21 cellular contexts compared by ENCODE assay signal in the genomic region with DNA sequence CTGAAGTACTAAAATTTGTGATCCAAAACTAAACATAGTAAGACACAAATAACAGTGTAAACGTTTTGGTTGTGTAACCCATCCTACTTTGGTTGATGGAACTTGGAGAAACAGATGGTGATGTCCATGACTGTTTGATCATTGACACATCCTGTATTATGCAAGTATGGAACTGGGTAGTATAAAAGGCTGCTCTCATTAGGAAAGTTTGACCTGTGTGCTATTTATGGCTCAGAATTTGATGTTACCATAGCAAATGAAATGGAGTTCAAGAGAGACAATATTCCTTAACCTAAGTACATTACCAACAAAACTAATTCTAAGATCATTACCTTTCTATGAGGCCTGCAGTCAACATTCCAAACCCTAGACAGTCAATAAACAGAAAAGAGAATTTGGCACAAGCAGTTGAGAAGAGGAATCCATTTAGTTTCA. TPM values are rescaled to one million over a fixed set of nuclear protein-coding genes. Genes with fewer than 3 reads are reported as not detected.
A peak's percentile ranks its signal among the peaks of the same experiment; 100 is the strongest.
DNase-seq lines count a peak whose midpoint lies in the region; ATAC-seq and TF ChIP-seq lines count a peak whose summit lies in the region.
"Had no signal": no experiment of that assay in that cellular context is flagged by ENCODE, and none has a peak within 500 bp of the region (broad histone marks: within the 10 kb centered on the region; RNA-seq: fewer than 3 reads in every experiment).

No MANE protein-coding gene starts in this region.

- peak overlapping the region in 6 of 11 experiments; percentile 8 to 30 (median 22); a peak in 5 of 22 replicates for H3K4me2 ChIP-seq in BLaER1 treated with 17β-estradiol and CSF1 and Interleukin-3, amounts not matched to agents 10 nM and 100 nM
- peak overlapping the region; percentile 2; the same call in 1 of the 2 replicates for H3K4me2 ChIP-seq in IMR-90 (ENCODE audit: low read depth, low read length)

- H3K9me1 ChIP-seq in IMR-90 (ENCODE audit: insufficient read depth, low read length), result no peaks in the 10 kb centered on the region

- no CpG with 5 or more reads among the region's 1 CpG for WGBS in IMR-90 (ENCODE audit: extremely low coverage in 2 of 2, insufficient read length in 1 of 2), 2 experiments
- WGBS in thyroid gland, 2 donors, result 25 to 32% methylated on average over 1 of the region's 1 CpG

- TF ChIP-seq CTCF in IMR-90 (conservative IDR thresholded peaks at IDR 0.05; ENCODE audit: low read depth, low read length) (no peak), choroid plexus epithelial cell (conservative IDR thresholded peaks at IDR 0.05; ENCODE audit: low read depth, low read length) (no peak), thyroid gland (IDR thresholded peaks at IDR 0.05) (no peak)

- H2AK9ac ChIP-seq in IMR-90 (replicated peaks; ENCODE audit: low read depth, low read length, poor library complexity), result no peak overlapping the region

- H2BK15ac ChIP-seq in IMR-90 (ENCODE audit: low read depth, low read length), result no peak overlapping the region

- H2BK120ac ChIP-seq in IMR-90 (ENCODE audit: low read depth, low read length), result no peak overlapping the region

- H3K23ac ChIP-seq in IMR-90 (ENCODE audit: low read depth, low read length), result no peak overlapping the region

- H3K4me3 ChIP-seq in BLaER1 treated with 17β-estradiol and CSF1 and Interleukin-3, amounts not matched to agents 10 nM and 100 nM, result no peak overlapping the region
- no peak overlapping the region for H3K4me3 ChIP-seq in IMR-90 (ENCODE audit: insufficient read depth, low read depth, low read length)
- H3K4me3 ChIP-seq in choroid plexus epithelial cell (ENCODE audit: low read depth, low read length), result no peak overlapping the region
- no peak overlapping the region for H3K4me3 ChIP-seq in thyroid gland (replicated peaks in 1 of 3)
- H3K4me3 ChIP-seq: body of pancreas, transverse colon had no signal

- H2BK20ac ChIP-seq in IMR-90 (ENCODE audit: low read depth, low read length), result no peak overlapping the region

- no peaks in the 10 kb centered on the region for H4K20me1 ChIP-seq in BLaER1 treated with 17β-estradiol and CSF1 and Interleukin-3, amounts not matched to agents 10 nM and 100 nM
- no peaks in the 10 kb centered on the region for H4K20me1 ChIP-seq in IMR-90 (ENCODE audit: insufficient read depth, low read length)

- H2BK5ac ChIP-seq in IMR-90 (ENCODE audit: low read depth, low read length, poor library complexity, severe bottlenecking), result peak overlapping the region; percentile 55

- H4K8ac ChIP-seq in IMR-90 (ENCODE audit: low read depth in 2 of 2, low read length in 2 of 2), result no peak overlapping the region

- ATAC-seq in IMR-90 (ENCODE audit: low read depth) (peak; percentile 70), HG02852 (IDR thresholded peaks at IDR 0.05; ENCODE audit: unreplicated experiment) (no peak), HG03378 (IDR thresholded peaks at IDR 0.05; ENCODE audit: unreplicated experiment) (no peak)
- ATAC-seq: body of pancreas; left ventricle myocardium superior; stimulated activated effector memory CD8-positive, alpha-beta T cell treated with anti-CD3 and anti-CD28 coated beads, Interleukin-12 subunit alpha, Interleukin-12 subunit beta, amount 100 ng/mL, for 72 hours had no signal

- no peaks in the 10 kb centered on the region for H3K36me3 ChIP-seq in BLaER1 treated with 17β-estradiol and CSF1 and Interleukin-3, amounts not matched to agents 10 nM and 100 nM
- H3K36me3 ChIP-seq in IMR-90 (ENCODE audit: control insufficient read depth, insufficient read depth, low read length) (no peaks in the 10 kb centered on the region), thyroid gland (no peaks in the 10 kb centered on the region)
- H3K36me3 ChIP-seq: transverse colon had no signal

- no peak overlapping the region for H3K27ac Mint-ChIP-seq in activated CD4-positive, alpha-beta memory T cell treated with anti-CD3 and anti-CD28 coated beads for 36 hours
- H3K27ac Mint-ChIP-seq: CD4-positive, CD25-positive, alpha-beta regulatory T cell; stimulated activated effector memory CD8-positive, alpha-beta T cell treated with anti-CD3 and anti-CD28 coated beads, Interleukin-12 subunit alpha, Interleukin-12 subunit beta, amount 100 ng/mL, for 72 hours had no signal

- in situ Hi-C loops in IMR-90 (cut with MboI; ENCODE audit: low sequenced_read_pairs), result no loop called here

- intact Hi-C loops in IMR-90 (cut with micrococcal nuclease), result no loop called here
- intact Hi-C loops in activated CD4-positive, alpha-beta memory T cell treated with anti-CD3 and anti-CD28 coated beads for 36 hours (cut with micrococcal nuclease), result no loop called here
- intact Hi-C loops in thyroid gland (cut with DNase I), result no loop called here

- peaks cover 0 to 14% (median 6%) of the 10 kb centered on the region in 10 experiments; a peak in 13 of 20 replicates for H3K4me1 ChIP-seq in BLaER1 treated with 17β-estradiol and CSF1 and Interleukin-3, amounts not matched to agents 10 nM and 100 nM
- H3K4me1 ChIP-seq in IMR-90 (ENCODE audit: control insufficient read depth, insufficient read depth, low read length), result peaks cover 4% of the 10 kb centered on the region; the same call in 1 of the 2 replicates
- no peaks in the 10 kb centered on the region for H3K4me1 ChIP-seq in thyroid gland
- H3K4me1 ChIP-seq: body of pancreas, transverse colon had no signal

- H3K9me3 ChIP-seq in BLaER1 treated with 17β-estradiol and CSF1 and Interleukin-3, amounts not matched to agents 10 nM and 100 nM (replicated peaks in 1 of 11), result no peaks in the 10 kb centered on the region
- no peaks in the 10 kb centered on the region for H3K9me3 ChIP-seq in IMR-90 (ENCODE audit: control insufficient read depth, insufficient read depth, low read length)
- H3K9me3 ChIP-seq in thyroid gland, result no peaks in the 10 kb centered on the region
- H3K9me3 ChIP-seq: body of pancreas, transverse colon had no signal

- dilution Hi-C loops in IMR-90 (cut with HindIII; ENCODE audit: low sequenced_read_pairs, unreplicated experiment), result no loop called here

- H3K18ac ChIP-seq in IMR-90 (ENCODE audit: low read depth, low read length), result no peak overlapping the region

- no peaks in the 10 kb centered on the region for H3K4me1 Mint-ChIP-seq in activated CD4-positive, alpha-beta memory T cell treated with anti-CD3 and anti-CD28 coated beads for 36 hours (ENCODE audit: low read depth)
- H3K4me1 Mint-ChIP-seq: CD4-positive, CD25-positive, alpha-beta regulatory T cell; stimulated activated effector memory CD8-positive, alpha-beta T cell treated with anti-CD3 and anti-CD28 coated beads, Interleukin-12 subunit alpha, Interleukin-12 subunit beta, amount 100 ng/mL, for 72 hours had no signal

- no peaks in the 10 kb centered on the region for H3K79me1 ChIP-seq in IMR-90 (ENCODE audit: low read depth in 1 of 2, low read length in 2 of 2)

- H3K14ac ChIP-seq in IMR-90 (replicated peaks; ENCODE audit: low read depth, low read length), result no peak overlapping the region

- H2AK5ac ChIP-seq in IMR-90 (ENCODE audit: low read depth, low read length), result no peak overlapping the region

- no peak overlapping the region for H4K91ac ChIP-seq in IMR-90 (ENCODE audit: insufficient read depth, low read depth, low read length)

- no peaks in the 10 kb centered on the region for H3K27me3 ChIP-seq in BLaER1 treated with 17β-estradiol and CSF1 and Interleukin-3, amounts not matched to agents 10 nM and 100 nM
- H3K27me3 ChIP-seq in IMR-90 (ENCODE audit: control insufficient read depth, insufficient read depth, low read length) (no peaks in the 10 kb centered on the region), thyroid gland (no peaks in the 10 kb centered on the region)
- H3K27me3 ChIP-seq: body of pancreas, transverse colon had no signal

- POLR2A ChIA-PET in IMR-90 (lab: Charles Lee; ENCODE audit: unreplicated experiment), result no interaction called here
- POLR2A ChIA-PET in activated CD4-positive, alpha-beta memory T cell treated with anti-CD3 and anti-CD28 coated beads for 36 hours (lab: Charles Lee), result no interaction called here

- CTCF ChIA-PET in IMR-90 (lab: Yijun Ruan, JAX), result no interaction called here
- CTCF ChIA-PET in activated CD4-positive, alpha-beta memory T cell treated with anti-CD3 and anti-CD28 coated beads for 36 hours (lab: Charles Lee), result no interaction called here

- no TSS peak for BruUV-seq in IMR-90 (replicated peaks; lab: Mats Ljungman, UMichigan)

- no peak overlapping the region for H3K9ac ChIP-seq in BLaER1 treated with 17β-estradiol and CSF1 and Interleukin-3, amounts not matched to agents 10 nM and 100 nM
- H3K9ac ChIP-seq in IMR-90 (ENCODE audit: low read depth, low read length), result no peak overlapping the region

- H3K9me3 Mint-ChIP-seq in activated CD4-positive, alpha-beta memory T cell treated with anti-CD3 and anti-CD28 coated beads for 36 hours, result no peaks in the 10 kb centered on the region

- H3K27ac ChIP-seq in BLaER1 treated with 17β-estradiol and CSF1 and Interleukin-3, amounts not matched to agents 10 nM and 100 nM, result peak overlapping the region in 3 of 11 experiments; percentile 6 to 13 (median 9); a peak in 5 of 22 replicates
- H3K27ac ChIP-seq in IMR-90 (ENCODE audit: insufficient read depth, low read length) (no peak overlapping the region), thyroid gland (no peak overlapping the region)
- H3K27ac ChIP-seq: body of pancreas, transverse colon had no signal

- H3K4me3 Mint-ChIP-seq in activated CD4-positive, alpha-beta memory T cell treated with anti-CD3 and anti-CD28 coated beads for 36 hours, result no peak overlapping the region
- H3K4me3 Mint-ChIP-seq: CD4-positive, CD25-positive, alpha-beta regulatory T cell; stimulated activated effector memory CD8-positive, alpha-beta T cell treated with anti-CD3 and anti-CD28 coated beads, Interleukin-12 subunit alpha, Interleukin-12 subunit beta, amount 100 ng/mL, for 72 hours had no signal

- TF ChIP-seq RAD21 in IMR-90 (IDR thresholded peaks at IDR 0.05; ENCODE audit: low read length), result no peak

- H3K4ac ChIP-seq in IMR-90 (ENCODE audit: low read depth, low read length), result no peak overlapping the region

- H3K27me3 Mint-ChIP-seq in activated CD4-positive, alpha-beta memory T cell treated with anti-CD3 and anti-CD28 coated beads for 36 hours, result no peaks in the 10 kb centered on the region
- H3K27me3 Mint-ChIP-seq: CD4-positive, CD25-positive, alpha-beta regulatory T cell had no signal

- no peak overlapping the region for H3K56ac ChIP-seq in IMR-90 (ENCODE audit: extremely low read depth, insufficient read depth, low read length)

- DNase-seq in IMR-90 (peak; percentile 73), choroid plexus epithelial cell (ENCODE audit: low read depth) (peak; percentile 84), myocyte (ENCODE audit: low read depth) (peak; percentile 8), thyroid gland (no peak)
- no peak for DNase-seq in activated CD4-positive, alpha-beta memory T cell treated with anti-CD3 and anti-CD28 coated beads for 36 hours
- DNase-seq: activated naive CD4-positive, alpha-beta T cell treated with anti-CD3 and anti-CD28 coated beads, Interleukin-2, amount 50 U/mL, for 16 hours; body of pancreas; CD4-positive, CD25-positive, alpha-beta regulatory T cell; dermis blood vessel endothelial cell; Kasumi-1; left ventricle myocardium superior; NCI-H1694; NCI-H345; posterior cingulate gyrus; SHP77; T-helper 9 cell; transverse colon had no signal

- no peak overlapping the region for H2AFZ ChIP-seq in IMR-90 (replicated peaks; ENCODE audit: low read length, poor library complexity)

- no peak overlapping the region; the same call in 1 of the 2 replicates for H4K5ac ChIP-seq in IMR-90 (ENCODE audit: low read depth, low read length)

- H3K36me3 Mint-ChIP-seq in activated CD4-positive, alpha-beta memory T cell treated with anti-CD3 and anti-CD28 coated beads for 36 hours, result no peaks in the 10 kb centered on the region
- H3K36me3 Mint-ChIP-seq: CD4-positive, CD25-positive, alpha-beta regulatory T cell; stimulated activated effector memory CD8-positive, alpha-beta T cell treated with anti-CD3 and anti-CD28 coated beads, Interleukin-12 subunit alpha, Interleukin-12 subunit beta, amount 100 ng/mL, for 72 hours had no signal

- no peak for TF ChIP-seq POLR2A in IMR-90 (IDR thresholded peaks at IDR 0.05; ENCODE audit: low read depth, low read length)
- no peak for TF ChIP-seq POLR2A in thyroid gland (IDR thresholded peaks at IDR 0.05)

RNA-seq across cellular contexts. Expression of a gene that starts 39.9 kb away (rescaled TPM):
- total RNA-seq in IMR-90 (2012; rRNA removed) (74.7 and 116 TPM in 2 replicates), myocyte (4.9 and 13.5 TPM in 2 replicates), thyroid gland (1 to 10 TPM in 2 of 4 donors, not detected in 2; 1.7 to 3.2 TPM)
- polyA plus RNA-seq in IMR-90 (2012; rRNA removed), result 91.4 and 97.6 TPM in 2 replicates
- 27.7 and 37.6 TPM in 2 replicates for polyA plus RNA-seq in IMR-90 (2012; cell fraction: cytosol; rRNA removed)
- polyA plus RNA-seq in IMR-90 (2012; cell fraction: nucleus; rRNA removed; ENCODE audit: low replicate concordance), result 32.2 and 46.0 TPM in 2 replicates
- 3.1 TPM for polyA plus RNA-seq in myocyte (2012)
- not detected for total RNA-seq in activated CD4-positive, alpha-beta memory T cell treated with anti-CD3 and anti-CD28 coated beads for 36 hours
- total RNA-seq: body of pancreas; CD4-positive, CD25-positive, alpha-beta regulatory T cell; left ventricle myocardium superior had no signal
- polyA plus RNA-seq: CD4-positive, CD25-positive, alpha-beta regulatory T cell had no signal

Comparison
In these comparisons a context has a peak if more than half of its experiments do, and no peak if none do; other contexts are left out.
1. DNase-seq: peak in IMR-90 (single experiment), choroid plexus epithelial cell (single experiment) and myocyte (single experiment); none in activated CD4-positive, alpha-beta memory T cell treated with anti-CD3 and anti-CD28 coated beads for 36 hours (single experiment) and thyroid gland (0 of 2).